13 cellular contexts compared by ENCODE assay signal in the genomic region with DNA sequence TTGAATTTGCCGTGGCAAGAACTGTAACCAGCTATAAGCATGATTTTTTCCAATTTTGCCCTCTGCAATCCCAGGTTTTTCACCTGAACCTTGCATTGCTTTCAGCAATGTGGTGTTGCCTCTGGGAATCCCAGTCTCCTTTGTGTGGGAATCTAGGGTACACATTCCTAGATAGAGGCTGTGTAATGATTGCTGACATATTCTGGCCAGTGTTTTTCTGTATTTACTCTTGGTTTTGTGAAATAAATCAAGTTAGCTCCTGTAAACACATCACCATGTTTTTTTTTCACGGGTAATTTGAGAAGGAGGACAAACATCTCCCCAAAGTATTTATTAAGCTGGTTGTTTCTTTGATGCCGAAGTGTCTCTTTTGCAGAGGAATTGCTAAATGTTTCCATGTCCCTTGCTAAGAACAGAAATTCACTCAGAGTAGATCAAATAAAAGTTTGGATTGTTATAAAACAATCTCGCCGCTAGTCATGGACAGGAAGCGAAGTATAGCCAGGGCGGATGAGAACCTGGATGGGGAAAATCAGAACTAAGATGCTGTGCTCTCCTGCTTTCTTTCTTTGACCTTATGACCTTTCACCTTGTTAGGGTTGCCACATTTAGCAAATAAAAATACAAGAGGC. TPM values are rescaled to one million over a fixed set of nuclear protein-coding genes. Genes with fewer than 3 reads are reported as not detected.
DNase-seq lines count a peak whose midpoint lies in the region; ATAC-seq and TF ChIP-seq lines count a peak whose summit lies in the region.
"Had no signal": no experiment of that assay in that cellular context is flagged by ENCODE, and none has a peak within 500 bp of the region (broad histone marks: within the 10 kb centered on the region; RNA-seq: fewer than 3 reads in every experiment).

No MANE protein-coding gene starts in this region.

- no peaks in the 10 kb centered on the region for H3K9me3 ChIP-seq in mammary epithelial cell (replicated peaks; ENCODE audit: insufficient read depth, low read length)
- H3K9me3 ChIP-seq in vagina: no peaks in the 10 kb centered on the region
- no peaks in the 10 kb centered on the region for H3K9me3 ChIP-seq in MG63

- H3K27ac ChIP-seq in mammary epithelial cell (ENCODE audit: insufficient read depth, low read depth, low read length) (no peak overlapping the region), vagina (no peak overlapping the region)
- H3K27ac ChIP-seq: foreskin keratinocyte had no signal

- H3K4me3 Mint-ChIP-seq in MCF 10A (ENCODE audit: unreplicated experiment): peak overlapping the region; percentile 73
- H3K4me3 Mint-ChIP-seq in chondrocyte (ENCODE audit: unreplicated experiment): peak overlapping the region; percentile 71
- peak overlapping the region; percentile 83 for H3K4me3 Mint-ChIP-seq in natural killer cell

- H3K27me3 Mint-ChIP-seq in MCF 10A (ENCODE audit: insufficient read depth, unreplicated experiment) (no peaks in the 10 kb centered on the region), chondrocyte (ENCODE audit: low read depth) (no peaks in the 10 kb centered on the region), natural killer cell (ENCODE audit: low read depth in 2 of 2) (peaks cover 6 to 7% of the 10 kb centered on the region in 2 donors)

- DNase-seq in MCF 10A (ENCODE audit: unreplicated experiment): no peak
- DNase-seq in mammary epithelial cell: no peak
- no peak for DNase-seq in chondrocyte (ENCODE audit: low spot score)
- no peak for DNase-seq in natural killer cell
- DNase-seq in vagina (ENCODE audit: extremely low spot score in 2 of 2): no peak
- DNase-seq in DMS79 treated with DMSO at 0.1 percent for 48 hours (lab: John Stamatoyannopoulos, UW): no peak
- DNase-seq in MG63: no peak
- DNase-seq: activated CD4-positive, alpha-beta T cell treated with anti-CD3 and anti-CD28 coated beads, Interleukin-2, amount 50 U/mL, for 48 hours; foreskin keratinocyte; NCI-H2029 had no signal

- intact Hi-C loops in MCF 10A (cut with micrococcal nuclease): no loop called here
- intact Hi-C loops in mammary epithelial cell (cut with micrococcal nuclease): loop anchor here (10.0 kb wide), 1 partner anchor 491 kb away; no protein-coding TSS in a partner anchor
- intact Hi-C loops in natural killer cell (cut with micrococcal nuclease): loop anchor here (1.0 kb wide), 1 partner anchor 27 kb away; a partner anchor contains a TSS
- intact Hi-C loops in vagina (cut with DNase I): no loop called here

- BruUV-seq in MCF 10A (replicated peaks; lab: Mats Ljungman, UMichigan) (no TSS peak), mammary epithelial cell (replicated peaks; lab: Mats Ljungman, UMichigan) (no TSS peak)

- H3K4me3 ChIP-seq in mammary epithelial cell (replicated peaks in 1 of 3; ENCODE audit: insufficient read depth in 1 of 3, low read depth in 2 of 3, low read length in 3 of 3) (no peak overlapping the region), vagina (peak overlapping the region; percentile 57 to 64), MG63 (no peak overlapping the region)

- dilution Hi-C loops in mammary epithelial cell (cut with HindIII; ENCODE audit: low sequenced_read_pairs): no loop called here

- H3K36me3 ChIP-seq in mammary epithelial cell (ENCODE audit: insufficient read depth, low read length) (no peaks in the 10 kb centered on the region), vagina (no peaks in the 10 kb centered on the region), MG63 (no peaks in the 10 kb centered on the region)

- TF ChIP-seq CTCF in MCF 10A (IDR thresholded peaks at IDR 0.05; ENCODE audit: unreplicated experiment): no peak
- no peak for TF ChIP-seq CTCF in mammary epithelial cell (conservative IDR thresholded peaks at IDR 0.05 in 1 of 2, IDR thresholded peaks at IDR 0.05 in 1 of 2; ENCODE audit: extremely low read depth in 1 of 2, insufficient read depth in 1 of 2, low read depth in 1 of 2, low read length in 2 of 2)
- no peak for TF ChIP-seq CTCF in chondrocyte (IDR thresholded peaks at IDR 0.05)
- no peak for TF ChIP-seq CTCF in natural killer cell (IDR thresholded peaks at IDR 0.05)
- TF ChIP-seq CTCF in vagina (IDR thresholded peaks at IDR 0.05): no peak

- H3K9me3 Mint-ChIP-seq in MCF 10A (ENCODE audit: unreplicated experiment) (no peaks in the 10 kb centered on the region), chondrocyte (ENCODE audit: low read depth) (no peaks in the 10 kb centered on the region), natural killer cell (no peaks in the 10 kb centered on the region)

- H3K4me1 Mint-ChIP-seq in MCF 10A (ENCODE audit: insufficient read depth, unreplicated experiment): peaks cover 7% of the 10 kb centered on the region
- peaks cover 18% of the 10 kb centered on the region for H3K4me1 Mint-ChIP-seq in chondrocyte (ENCODE audit: low read depth)
- H3K4me1 Mint-ChIP-seq in natural killer cell: peaks cover 26 to 27% of the 10 kb centered on the region in 2 donors

- peaks cover 10% of the 10 kb centered on the region for H3K4me1 ChIP-seq in mammary epithelial cell (ENCODE audit: insufficient read depth, low read length)
- peaks cover 14% of the 10 kb centered on the region for H3K4me1 ChIP-seq in vagina

- CTCF ChIA-PET in MCF 10A (lab: Yijun Ruan, JAX) (interaction anchor here (0.6 kb wide), 1 partner anchor 102 kb away, joined by 3 read pairs; no protein-coding TSS in a partner anchor), mammary epithelial cell (lab: Charles Lee; ENCODE audit: low non-redundant PET) (no interaction called here)

- in situ Hi-C loops in mammary epithelial cell (cut with MboI; ENCODE audit: low sequenced_read_pairs in 2 of 2): no loop called here

- H3K27me3 ChIP-seq in mammary epithelial cell (ENCODE audit: insufficient read depth, low read length): no peaks in the 10 kb centered on the region
- no peaks in the 10 kb centered on the region for H3K27me3 ChIP-seq in vagina
- H3K27me3 ChIP-seq in MG63: peaks cover 4% of the 10 kb centered on the region; the same call in 1 of the 2 replicates

- no peak overlapping the region for H3K27ac Mint-ChIP-seq in MCF 10A (ENCODE audit: low read depth, unreplicated experiment)
- H3K27ac Mint-ChIP-seq in chondrocyte (ENCODE audit: unreplicated experiment): no peak overlapping the region
- H3K27ac Mint-ChIP-seq in natural killer cell: peak overlapping the region in 1 of 2 donors; percentile 83

- POLR2A ChIA-PET in MCF 10A (lab: Yijun Ruan, JAX): interaction anchor here (0.6 kb wide), 1 partner anchor 470 kb away, joined by 3 read pairs; no protein-coding TSS in a partner anchor

- no peak for TF ChIP-seq POLR2A in vagina (IDR thresholded peaks at IDR 0.05)

- H3K79me2 ChIP-seq in mammary epithelial cell (ENCODE audit: insufficient read depth, low read length): no peaks in the 10 kb centered on the region

- H3K4me2 ChIP-seq in mammary epithelial cell (ENCODE audit: insufficient read depth, low read depth, low read length): no peak overlapping the region

- H3K36me3 Mint-ChIP-seq in MCF 10A (ENCODE audit: insufficient read depth, unreplicated experiment) (no peaks in the 10 kb centered on the region), chondrocyte (ENCODE audit: low read depth) (no peaks in the 10 kb centered on the region), natural killer cell (no peaks in the 10 kb centered on the region)

- H3K9ac ChIP-seq in mammary epithelial cell (ENCODE audit: insufficient read depth, low read length): no peak overlapping the region

- no peak for ATAC-seq in natural killer cell
- ATAC-seq in GM21786 (IDR thresholded peaks at IDR 0.05; ENCODE audit: unreplicated experiment): no peak

- H4K20me1 ChIP-seq in mammary epithelial cell (ENCODE audit: insufficient read depth, low read length): no peaks in the 10 kb centered on the region

- H2AFZ ChIP-seq in mammary epithelial cell (ENCODE audit: low read depth, low read length): no peak overlapping the region

- 77% methylated on average over 7 of the region's 7 CpGs for WGBS in mammary epithelial cell (ENCODE audit: low coverage, missing lambda C conversion rate)

RNA-seq across cellular contexts. Expression of a gene that starts 1.2 kb away (rescaled TPM):
- total RNA-seq in MCF 10A (2022) (not detected in 2 replicates), mammary epithelial cell (under 1 TPM in 1 of 2 donors, not detected in 1; 0.17 TPM), chondrocyte (0.29 TPM in 1 of 3 replicates, not detected in the others), natural killer cell (under 1 TPM in 1 of 3 donors, not detected in 2; 0.14 TPM), vagina (4.2 TPM)
- 0.07 TPM for polyA plus RNA-seq in mammary epithelial cell
- polyA minus RNA-seq in mammary epithelial cell: not detected
- total RNA-seq in MG63 (2014; rRNA removed; shearing (Covaris generic); ENCODE audit: low replicate concordance): 0.47 and 1.1 TPM in 2 replicates
- total RNA-seq: bronchial epithelial cell, lung microvascular endothelial cell had no signal

RNA-seq across cellular contexts. Expression of a gene that starts 26.8 kb away (rescaled TPM):
- total RNA-seq in MCF 10A (2022): 47.9 and 55.4 TPM in 2 replicates
- total RNA-seq in mammary epithelial cell: 10 to 100 TPM; 11.3 to 41.1 TPM
- polyA plus RNA-seq in mammary epithelial cell: 39.9 TPM
- polyA minus RNA-seq in mammary epithelial cell: 3.2 TPM
- total RNA-seq in chondrocyte: 19.9 to 23.7 TPM (median 21.1 TPM) in 3 replicates
- total RNA-seq in natural killer cell: 10 to 100 TPM; 35.6 to 44.8 (median 40.6) TPM
- 27.3 TPM for total RNA-seq in vagina
- 1.7 and 15.3 TPM in 2 replicates for total RNA-seq in MG63 (2014; rRNA removed; shearing (Covaris generic); ENCODE audit: low replicate concordance)

RNA-seq across cellular contexts. Expression of a gene that starts 43.6 kb away (rescaled TPM):
- total RNA-seq in MCF 10A (2022) (0.91 and 0.93 TPM in 2 replicates), mammary epithelial cell (1 to 10 TPM in 1 of 2 donors, under 1 TPM in 1; 0.31 to 1.0 TPM), chondrocyte (0.80 to 1.1 TPM (median 1.0 TPM) in 3 replicates), natural killer cell (1 to 10 TPM; 6.2 to 8.0 (median 7.9) TPM), vagina (3.4 TPM)
- 0.12 TPM for polyA plus RNA-seq in mammary epithelial cell
- not detected for polyA minus RNA-seq in mammary epithelial cell
- 0.07 TPM in 1 of 2 replicates, not detected in the other for total RNA-seq in MG63 (2014; rRNA removed; shearing (Covaris generic); ENCODE audit: low replicate concordance)
- total RNA-seq: bronchial epithelial cell had no signal

Comparison
In these comparisons a context has a peak if more than half of its experiments do, and no peak if none do; other contexts are left out.
1. intact Hi-C loops: an anchor here in mammary epithelial cell (10.0 kb wide) and natural killer cell (1.0 kb wide); none called in MCF 10A and vagina.
2. H3K4me3 ChIP-seq: peak in vagina (2 of 2); none in mammary epithelial cell (0 of 3) and MG63 (single experiment).
3. Peak in every context shown above with its lines, with median percentiles within 50 percentile points of each other: H3K4me3 Mint-ChIP-seq.